Comparison of ENCODE assay signal across 20 cellular contexts in the genomic region with DNA sequence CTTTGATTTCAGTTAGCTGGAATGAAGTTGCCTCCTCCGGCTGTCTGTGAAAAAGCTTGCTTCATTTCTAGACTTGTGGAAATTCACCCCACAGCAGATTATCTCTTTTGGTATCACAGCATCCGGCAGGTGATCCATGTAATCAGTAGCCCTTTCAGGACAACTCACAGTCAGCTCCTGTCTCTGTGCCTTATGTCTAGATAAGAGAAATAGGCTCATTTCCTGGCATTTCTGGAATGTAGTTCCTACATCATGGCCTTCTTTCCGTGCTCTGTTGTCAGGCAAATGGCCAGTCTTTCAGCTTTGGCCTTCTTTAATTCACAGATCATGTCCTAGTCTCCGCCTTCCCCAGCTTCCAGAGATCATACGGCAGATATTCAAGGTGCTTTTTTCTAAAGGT.
A peak's percentile ranks its signal among the peaks of the same experiment; 100 is the strongest.
DNase-seq lines count a peak whose midpoint lies in the region; FAIRE-seq and TF ChIP-seq lines count a peak whose summit lies in the region.
"Had no signal": no experiment of that assay in that cellular context is flagged by ENCODE, and none has a peak within 500 bp of the region (broad histone marks: within the 10 kb centered on the region; RNA-seq: fewer than 3 reads in every experiment).

No MANE protein-coding gene starts in this region.

- FAIRE-seq in GM12891 (lab: Jason Lieb, UNC) = no peak
- FAIRE-seq: RCC 7860 had no signal

- no peak overlapping the region for H2AK5ac ChIP-seq in mesendoderm (ENCODE audit: low read length)

- peak overlapping the region; percentile 2 for H3K27ac ChIP-seq in mesendoderm (ENCODE audit: low read depth, low read length)
- H3K27ac ChIP-seq in thyroid gland = no peak overlapping the region
- H3K27ac ChIP-seq: KMS-11, SK-N-MC had no signal

- H2BK15ac ChIP-seq in mesendoderm (replicated peaks; ENCODE audit: low read depth) = peak overlapping the region; percentile 74

- H3K36me3 ChIP-seq in NT2/D1 (ENCODE audit: insufficient read depth, insufficient read length, low read length) = no peaks in the 10 kb centered on the region
- H3K36me3 ChIP-seq in mesendoderm (ENCODE audit: control insufficient read depth, insufficient read depth, low read length) = no peaks in the 10 kb centered on the region
- H3K36me3 ChIP-seq in thyroid gland = no peaks in the 10 kb centered on the region

- no peak for TF ChIP-seq POLR2A in GM12891 (IDR thresholded peaks at IDR 0.05; ENCODE audit: low read depth, low read length)
- TF ChIP-seq POLR2A in thyroid gland (IDR thresholded peaks at IDR 0.05) = no peak

- peak; percentile 5 for DNase-seq in COLO829 (ENCODE audit: low spot score)
- peak; percentile 22 for DNase-seq in NT2/D1 (ENCODE audit: low read depth, low spot score)
- peak; percentile 14 for DNase-seq in fibroblast of pulmonary artery (ENCODE audit: low read depth)
- DNase-seq in mesendoderm = peak; percentile 94
- no peak for DNase-seq in amniotic stem cell (lab: John Stamatoyannopoulos, UW)
- DNase-seq in GM12891 (ENCODE audit: insufficient read length, low spot score) = no peak
- no peak for DNase-seq in thyroid gland
- no peak for DNase-seq in UCSD-AML1 (lab: John Stamatoyannopoulos, UW; ENCODE audit: unreplicated experiment)
- DNase-seq: 8988T, DMS153, GOT3, MM.1S, NCI-H1694, NCI-H2029 treated with DMSO at 0.1 percent for 48 hours, NCI-H69, OCI-M1, SIG-M5 had no signal

- no peaks in the 10 kb centered on the region for H3K27me3 ChIP-seq in NT2/D1 (ENCODE audit: insufficient read depth, insufficient read length)
- H3K27me3 ChIP-seq in mesendoderm (ENCODE audit: insufficient read depth, low read length, poor library complexity) = no peaks in the 10 kb centered on the region
- no peaks in the 10 kb centered on the region for H3K27me3 ChIP-seq in thyroid gland

- no peak overlapping the region for H4K8ac ChIP-seq in mesendoderm (ENCODE audit: low read depth, low read length)

- no peak overlapping the region for H3K4me3 ChIP-seq in NT2/D1 (ENCODE audit: insufficient read length, low read depth)
- H3K4me3 ChIP-seq in fibroblast of pulmonary artery (replicated peaks; ENCODE audit: low read depth, low read length) = no peak overlapping the region
- no peak overlapping the region for H3K4me3 ChIP-seq in mesendoderm (ENCODE audit: low read length)
- H3K4me3 ChIP-seq in thyroid gland (replicated peaks in 1 of 3) = no peak overlapping the region
- H3K4me3 ChIP-seq: SK-N-MC had no signal

- no peak overlapping the region for H3K9ac ChIP-seq in NT2/D1 (ENCODE audit: insufficient read length, low read depth)
- no peak overlapping the region for H3K9ac ChIP-seq in mesendoderm (ENCODE audit: low read length)
- H3K9ac ChIP-seq: KMS-11 had no signal

- peak overlapping the region; percentile 28 for H2BK120ac ChIP-seq in mesendoderm (ENCODE audit: low read depth, low read length)

- H2BK5ac ChIP-seq in mesendoderm (ENCODE audit: low read length) = peak overlapping the region; percentile 20

- H3K56ac ChIP-seq in mesendoderm (ENCODE audit: low read length) = no peak overlapping the region

- H3K18ac ChIP-seq in mesendoderm (ENCODE audit: low read length) = peak overlapping the region; percentile 68

- intact Hi-C loops in thyroid gland (cut with DNase I) = no loop called here

- H3K4me2 ChIP-seq in mesendoderm (ENCODE audit: low read length) = no peak overlapping the region
- H3K4me2 ChIP-seq: KMS-11 had no signal

- TF ChIP-seq CTCF in fibroblast of pulmonary artery (IDR thresholded peaks at IDR 0.05; ENCODE audit: low read length, missing control alignments) (no peak), thyroid gland (IDR thresholded peaks at IDR 0.05) (no peak)

- WGBS in mesendoderm (ENCODE audit: extremely low coverage, insufficient coverage, low lambda C conversion rate) = no CpG with 5 or more reads among the region's 5 CpGs
- WGBS in thyroid gland, 2 donors = 71 to 77% methylated on average over 5 of the region's 5 CpGs

- no peak overlapping the region for H4K5ac ChIP-seq in mesendoderm (ENCODE audit: low read length)

- H3K9me3 ChIP-seq in NT2/D1 (ENCODE audit: insufficient read depth, low read length) = no peaks in the 10 kb centered on the region; the same call in 1 of the 2 replicates
- H3K9me3 ChIP-seq in thyroid gland = no peaks in the 10 kb centered on the region

- no peaks in the 10 kb centered on the region for H3K79me2 ChIP-seq in mesendoderm (ENCODE audit: control insufficient read depth, insufficient read depth, low read length)

- H3K79me1 ChIP-seq in mesendoderm (ENCODE audit: low read length) = no peaks in the 10 kb centered on the region

- H3K4ac ChIP-seq in mesendoderm (ENCODE audit: low read depth, low read length) = no peak overlapping the region

- H3K4me1 ChIP-seq in NT2/D1 (ENCODE audit: insufficient read depth, insufficient read length) (no peaks in the 10 kb centered on the region), mesendoderm (ENCODE audit: control insufficient read depth, low read depth, low read length) (no peaks in the 10 kb centered on the region), thyroid gland (no peaks in the 10 kb centered on the region)

- no peak overlapping the region for H3K23ac ChIP-seq in mesendoderm (ENCODE audit: low read length)

TF ChIP-seq in GM12891, 5 proteins besides CTCF, POLR2A, EP300 and RAD21:
- no peak for TF ChIP-seq POLR2AphosphoS5 (IDR thresholded peaks at IDR 0.05; ENCODE audit: low read depth, low read length)
- no peak for TF ChIP-seq POU2F2 (IDR thresholded peaks at IDR 0.05; ENCODE audit: low read depth, low read length)
- no peak for TF ChIP-seq TAF1 (IDR thresholded peaks at IDR 0.05; ENCODE audit: low read depth, low read length)
- no peak for TF ChIP-seq SPI1 (IDR thresholded peaks at IDR 0.05; ENCODE audit: low read depth, low read length)
- no peak for TF ChIP-seq PAX5 (IDR thresholded peaks at IDR 0.05; ENCODE audit: insufficient read depth, low read length, severe bottlenecking)

Comparison
In these comparisons a context has a peak if more than half of its experiments do, and no peak if none do; other contexts are left out.
1. DNase-seq: peak in COLO829 (single experiment), NT2/D1 (single experiment), fibroblast of pulmonary artery (single experiment) and mesendoderm (single experiment); none in amniotic stem cell (single experiment), GM12891 (single experiment), thyroid gland (0 of 2) and UCSD-AML1 (single experiment).